ENCODE assay signal across 9 cellular contexts in the genomic region with DNA sequence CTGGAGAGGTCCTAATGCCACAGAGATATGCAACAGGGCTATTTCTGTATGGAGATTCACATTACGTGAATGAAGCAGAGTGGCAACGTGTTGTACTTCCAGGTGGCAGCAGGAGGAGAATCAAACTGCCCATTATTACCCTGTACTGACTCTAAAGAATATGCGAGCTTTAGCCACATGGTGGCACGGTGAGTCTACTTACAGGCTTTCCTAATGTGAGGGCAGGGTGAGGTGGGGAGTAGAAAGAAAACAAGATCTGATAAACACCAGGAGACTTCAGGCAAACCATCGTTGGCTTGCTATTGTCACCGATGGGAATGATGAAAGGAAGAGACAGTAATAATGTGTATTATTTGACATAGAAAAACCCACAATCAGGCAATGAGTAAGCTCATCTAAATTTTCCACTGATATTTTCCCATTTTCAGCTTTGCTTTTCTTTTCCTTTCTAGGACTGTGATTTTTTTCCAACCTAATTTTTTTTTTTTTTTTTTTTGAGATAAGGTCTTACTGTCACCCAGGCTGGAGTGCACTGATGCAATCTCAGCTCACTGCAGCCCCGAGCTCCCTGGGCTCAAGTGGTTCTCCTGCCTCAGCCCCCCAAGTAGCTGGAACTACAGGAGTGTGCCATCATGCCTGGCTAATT.
DNase-seq lines count a peak whose midpoint lies in the region; ATAC-seq and TF ChIP-seq lines count a peak whose summit lies in the region.
"Had no signal": no experiment of that assay in that cellular context is flagged by ENCODE, and none has a peak within 500 bp of the region (broad histone marks: within the 10 kb centered on the region; RNA-seq: fewer than 3 reads in every experiment).

No MANE protein-coding gene starts in this region.

- ATAC-seq in GM19463 (IDR thresholded peaks at IDR 0.05; ENCODE audit: unreplicated experiment) (peak; percentile 92), HG03558 (IDR thresholded peaks at IDR 0.05; ENCODE audit: extremely low read depth, unreplicated experiment) (peak; percentile 55)

- H3K4me3 Mint-ChIP-seq in endodermal cell, result no peak overlapping the region
- H3K4me3 Mint-ChIP-seq: activated naive CD4-positive, alpha-beta T cell treated with anti-CD3 and anti-CD28 coated beads, Interleukin-2, amount 50 U/mL, for 24 hours had no signal

- H3K36me3 Mint-ChIP-seq in endodermal cell (ENCODE audit: low read depth), result no peaks in the 10 kb centered on the region
- H3K36me3 Mint-ChIP-seq: activated naive CD4-positive, alpha-beta T cell treated with anti-CD3 and anti-CD28 coated beads, Interleukin-2, amount 50 U/mL, for 24 hours had no signal

- H3K36me3 ChIP-seq in endodermal cell (ENCODE audit: control insufficient read depth, insufficient read depth, low read length), result no peaks in the 10 kb centered on the region

- no peak overlapping the region for H3K27ac Mint-ChIP-seq in endodermal cell
- H3K27ac Mint-ChIP-seq: activated naive CD4-positive, alpha-beta T cell treated with anti-CD3 and anti-CD28 coated beads, Interleukin-2, amount 50 U/mL, for 24 hours had no signal

- no peak overlapping the region for H3K9ac ChIP-seq in endodermal cell (ENCODE audit: extremely low read depth, low read length, poor library complexity, severe bottlenecking)

- H3K9me3 Mint-ChIP-seq in endodermal cell, result no peaks in the 10 kb centered on the region
- H3K9me3 Mint-ChIP-seq: activated naive CD4-positive, alpha-beta T cell treated with anti-CD3 and anti-CD28 coated beads, Interleukin-2, amount 50 U/mL, for 24 hours had no signal

- peak; percentile 93 for TF ChIP-seq CTCF in endodermal cell (conservative IDR thresholded peaks at IDR 0.05)

- in situ Hi-C loops in Caki2 (cut with HindIII; ENCODE audit: low pct_unique_long_range_greater_than_20kb, low sequenced_read_pairs), result no loop called here

- peak; percentile 75 for DNase-seq in Caki2 (ENCODE audit: low read depth)
- DNase-seq in NCI-H82 (lab: John Stamatoyannopoulos, UW), result peak; percentile 92
- peak; percentile 41 to 63 for DNase-seq in activated CD4-positive, alpha-beta T cell treated with anti-CD3 and anti-CD28 coated beads, Interleukin-2, amount 50 U/mL, for 48 hours
- DNase-seq in endodermal cell, result peak; percentile 93
- peak; percentile 73 for DNase-seq in midbrain (lab: John Stamatoyannopoulos, UW)
- peak; percentile 30 for DNase-seq in stimulated activated naive CD4-positive, alpha-beta T cell treated with Interleukin-2 at 50 U/mL for 16 hours (lab: John Stamatoyannopoulos, UW)

- H3K4me1 ChIP-seq in endodermal cell (ENCODE audit: control insufficient read depth, insufficient read depth, low read length), result no peaks in the 10 kb centered on the region

- no peaks in the 10 kb centered on the region for H3K9me3 ChIP-seq in endodermal cell (ENCODE audit: control insufficient read depth, low read length)

- no peaks in the 10 kb centered on the region for H3K27me3 Mint-ChIP-seq in endodermal cell (ENCODE audit: insufficient read depth)
- H3K27me3 Mint-ChIP-seq: activated naive CD4-positive, alpha-beta T cell treated with anti-CD3 and anti-CD28 coated beads, Interleukin-2, amount 50 U/mL, for 24 hours had no signal

- WGBS in endodermal cell (ENCODE audit: insufficient coverage in 1 of 2, insufficient read length in 1 of 2), 2 experiments, result 13 to 48% methylated on average over 3 to 7 of the region's 7 CpGs

- H3K27me3 ChIP-seq in endodermal cell (ENCODE audit: control insufficient read depth, insufficient read depth, low read length, poor library complexity, severe bottlenecking), result no peaks in the 10 kb centered on the region

- no peak overlapping the region for H3K27ac ChIP-seq in endodermal cell (ENCODE audit: low read depth, low read length)

- no peak overlapping the region for H3K4me3 ChIP-seq in endodermal cell (ENCODE audit: low read length)

- peaks cover 2% of the 10 kb centered on the region for H3K4me1 Mint-ChIP-seq in endodermal cell
- H3K4me1 Mint-ChIP-seq: activated naive CD4-positive, alpha-beta T cell treated with anti-CD3 and anti-CD28 coated beads, Interleukin-2, amount 50 U/mL, for 24 hours had no signal

Comparison
In these comparisons a context has a peak if more than half of its experiments do, and no peak if none do; other contexts are left out.
1. DNase-seq: peak in every context shown above with its lines; median percentile 93 in endodermal cell; 92 in NCI-H82; 75 in Caki2; 73 in midbrain; 52 in activated CD4-positive, alpha-beta T cell treated with anti-CD3 and anti-CD28 coated beads, Interleukin-2, amount 50 U/mL, for 48 hours; 30 in stimulated activated naive CD4-positive, alpha-beta T cell treated with Interleukin-2 at 50 U/mL for 16 hours.